In the genomic region with DNA sequence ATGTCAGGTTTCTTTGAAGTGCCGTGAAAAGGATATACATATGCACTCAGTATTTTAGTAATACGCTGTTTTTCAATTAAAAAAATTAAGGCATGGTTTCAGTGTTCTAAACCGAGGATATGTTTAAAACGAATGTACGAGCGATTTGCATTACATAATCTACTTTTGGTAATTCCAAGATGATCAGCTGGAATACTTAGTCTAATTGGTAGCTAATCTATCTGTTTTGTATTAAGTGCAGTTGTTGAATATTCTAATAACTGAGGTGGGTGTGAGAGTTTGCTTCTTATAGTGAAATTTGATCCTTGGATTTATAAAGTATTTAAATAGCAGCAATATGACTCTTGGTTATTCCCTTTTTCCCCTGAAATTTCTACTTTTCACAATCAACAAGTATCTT, we compare ENCODE assay signal across 8 cellular contexts. TPM values are rescaled to one million over a fixed set of nuclear protein-coding genes. Genes with fewer than 3 reads are reported as not detected.
DNase-seq lines count a peak whose midpoint lies in the region; ATAC-seq, FAIRE-seq and TF ChIP-seq lines count a peak whose summit lies in the region.

No MANE protein-coding gene starts in this region.

- H4K20me1 ChIP-seq in PC-9 (ENCODE audit: insufficient read depth): peaks cover 29% of the 10 kb centered on the region

- H3K79me2 ChIP-seq in PC-9 (ENCODE audit: low read depth): peaks cover 55% of the 10 kb centered on the region

- peak overlapping the region; percentile 71 for H3K4me3 ChIP-seq in PC-9
- H3K4me3 ChIP-seq in esophagus squamous epithelium: peak overlapping the region; percentile 74 to 91 (median 82)
- H3K4me3 ChIP-seq in pancreas: peak overlapping the region in 3 of 4 donors; percentile 65 to 79 (median 78)

- no peak overlapping the region for H3K27ac ChIP-seq in PC-9
- H3K27ac ChIP-seq in esophagus squamous epithelium: no peak overlapping the region
- H3K27ac ChIP-seq in pancreas: no peak overlapping the region

- ATAC-seq in pancreas (no peak), HG03354 (IDR thresholded peaks at IDR 0.05; ENCODE audit: poor library complexity, severe bottlenecking, unreplicated experiment) (no peak), esophagus mucosa (no peak), GM21423 (IDR thresholded peaks at IDR 0.05; ENCODE audit: unreplicated experiment) (no peak), GM18520 (IDR thresholded peaks at IDR 0.05; ENCODE audit: unreplicated experiment) (no peak)

- no peak for FAIRE-seq in pancreas (lab: Jason Lieb, UNC)

- no peak for TF ChIP-seq CTCF in PC-9 (conservative IDR thresholded peaks at IDR 0.05)
- TF ChIP-seq CTCF in esophagus squamous epithelium (IDR thresholded peaks at IDR 0.05): no peak
- no peak for TF ChIP-seq CTCF in pancreas (IDR thresholded peaks at IDR 0.05)

- WGBS in esophagus squamous epithelium, 2 donors: 1 to 2% methylated on average over 6 of the region's 6 CpGs
- 0 to 2% methylated on average over 6 of the region's 6 CpGs for WGBS in pancreas, 2 donors

- no peaks in the 10 kb centered on the region for H3K9me2 ChIP-seq in PC-9 (ENCODE audit: insufficient read depth)

- peaks cover 33% of the 10 kb centered on the region; the same call in 1 of the 2 replicates for H3F3A ChIP-seq in PC-9 (ENCODE audit: insufficient read depth, low read depth)

- H3K4me1 ChIP-seq in ES-I3 (ENCODE audit: insufficient read depth, low read length): peaks cover 16% of the 10 kb centered on the region
- peaks cover 18% of the 10 kb centered on the region for H3K4me1 ChIP-seq in PC-9 (replicated peaks; ENCODE audit: insufficient read depth)
- H3K4me1 ChIP-seq in esophagus squamous epithelium: peaks cover 0 to 45% (median 9%) of the 10 kb centered on the region in 3 donors
- peaks cover 9 to 18% (median 14%) of the 10 kb centered on the region in 3 donors for H3K4me1 ChIP-seq in pancreas

- peak overlapping the region; percentile 95 for H2AFZ ChIP-seq in PC-9

- H3K9me3 ChIP-seq in ES-I3 (ENCODE audit: control insufficient read depth, insufficient read depth, low read length) (no peaks in the 10 kb centered on the region), PC-9 (ENCODE audit: insufficient read depth, low read depth) (no peaks in the 10 kb centered on the region), esophagus squamous epithelium (no peaks in the 10 kb centered on the region), pancreas (no peaks in the 10 kb centered on the region)

- DNase-seq in PC-9 (no peak), esophagus squamous epithelium (lab: John Stamatoyannopoulos, UW) (no peak), pancreas (no peak)

- POLR2A ChIA-PET in PC-9 (lab: Charles Lee; ENCODE audit: unreplicated experiment): no interaction called here

- CTCF ChIA-PET in PC-9 (lab: Charles Lee): interaction anchor here (1.1 kb wide), 1 partner anchor 10 kb away, joined by 3 read pairs; no protein-coding TSS in a partner anchor

- H3K27me3 ChIP-seq in PC-9 (ENCODE audit: insufficient read depth, low read depth): no peaks in the 10 kb centered on the region
- H3K27me3 ChIP-seq in esophagus squamous epithelium: no peaks in the 10 kb centered on the region
- no peaks in the 10 kb centered on the region for H3K27me3 ChIP-seq in pancreas

- H3K4me2 ChIP-seq in PC-9: peak overlapping the region; percentile 94

- H3K36me3 ChIP-seq in ES-I3 (ENCODE audit: insufficient read depth, low read length) (no peaks in the 10 kb centered on the region), PC-9 (ENCODE audit: low read depth) (no peaks in the 10 kb centered on the region), esophagus squamous epithelium (no peaks in the 10 kb centered on the region), pancreas (no peaks in the 10 kb centered on the region)

- TF ChIP-seq POLR2A in esophagus squamous epithelium (IDR thresholded peaks at IDR 0.05): no peak

- no TSS peak for BruUV-seq in PC-9 (replicated peaks; lab: Mats Ljungman, UMichigan)

- intact Hi-C loops in PC-9 (cut with micrococcal nuclease; ENCODE audit: unreplicated experiment): loop anchor here (2.0 kb wide), 1 partner anchor 110 kb away; the partner anchor contains the start of genes SWT1 and TRMT1L
- intact Hi-C loops in esophagus squamous epithelium (cut with DNase I): no loop called here
- intact Hi-C loops in pancreas (cut with DNase I): no loop called here

- peak overlapping the region; percentile 92 for H3K9ac ChIP-seq in ES-I3 (ENCODE audit: low read depth, low read length)

RNA-seq across cellular contexts. Expression of gene RNF2, which starts 1.3 kb away (rescaled TPM):
- 18.3 and 26.2 TPM in 2 replicates for total RNA-seq in PC-9 (2021)
- total RNA-seq in esophagus squamous epithelium: 10 to 100 TPM; 11.9 to 15.3 (median 13.0) TPM
- 10 to 100 TPM in 2 of 6 donors, 1 to 10 TPM in 4; 5.6 to 12.7 (median 8.9) TPM for total RNA-seq in pancreas
- 1 to 10 TPM; 2.2 to 5.4 TPM for polyA plus RNA-seq in pancreas
- 12.6 TPM for total RNA-seq in esophagus mucosa
